1 cellular context compared by ENCODE assay signal in the genomic region with DNA sequence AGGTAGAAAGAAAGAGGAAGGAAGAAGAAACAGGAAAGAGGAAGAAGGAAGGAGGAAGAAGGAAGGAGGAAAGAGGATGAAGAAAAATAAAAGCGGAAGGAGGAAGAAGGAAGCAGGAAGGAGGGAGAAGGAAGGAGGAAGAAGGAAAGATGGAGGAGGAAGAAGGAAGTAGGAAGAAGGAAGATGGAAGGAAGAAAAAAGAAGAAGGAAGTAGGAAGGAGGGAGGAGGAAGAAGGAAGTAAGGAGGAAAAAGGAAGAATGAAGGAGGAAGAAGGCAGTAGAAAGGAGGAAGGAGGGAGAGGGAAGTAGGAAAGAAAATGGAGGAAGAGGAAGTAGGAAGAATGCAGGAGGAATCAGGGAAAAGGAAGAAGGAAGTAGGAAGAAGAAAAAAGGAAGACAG.
TF ChIP-seq lines count a peak whose summit lies in the region.

No MANE protein-coding gene starts in this region.

TF ChIP-seq in HepG2, 621 proteins besides CTCF, POLR2A, EP300 and RAD21 (continued from another document):
- TF ChIP-seq, protein P1, sequence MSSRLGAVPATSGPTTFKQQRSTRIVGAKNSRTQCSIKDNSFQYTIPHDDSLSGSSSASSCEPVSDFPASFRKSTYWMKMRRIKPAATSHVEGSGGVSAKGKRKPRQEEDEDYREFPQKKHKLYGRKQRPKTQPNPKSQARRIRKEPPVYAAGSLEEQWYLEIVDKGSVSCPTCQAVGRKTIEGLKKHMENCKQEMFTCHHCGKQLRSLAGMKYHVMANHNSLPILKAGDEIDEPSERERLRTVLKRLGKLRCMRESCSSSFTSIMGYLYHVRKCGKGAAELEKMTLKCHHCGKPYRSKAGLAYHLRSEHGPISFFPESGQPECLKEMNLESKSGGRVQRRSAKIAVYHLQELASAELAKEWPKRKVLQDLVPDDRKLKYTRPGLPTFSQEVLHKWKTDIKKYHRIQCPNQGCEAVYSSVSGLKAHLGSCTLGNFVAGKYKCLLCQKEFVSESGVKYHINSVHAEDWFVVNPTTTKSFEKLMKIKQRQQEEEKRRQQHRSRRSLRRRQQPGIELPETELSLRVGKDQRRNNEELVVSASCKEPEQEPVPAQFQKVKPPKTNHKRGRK (CRISPR knock-in tag; IDR thresholded peaks at IDR 0.05) = peak; percentile 82; the same call in 1 of the 2 replicates
